Comparison of ENCODE assay signal across 8 cellular contexts in genomic region chr1:228500143-228500736, GRCh38. TPM values are rescaled to one million over a fixed set of nuclear protein-coding genes. Genes with fewer than 3 reads are reported as not detected.
DNase-seq lines count a peak whose midpoint lies in the region; ATAC-seq, FAIRE-seq and TF ChIP-seq lines count a peak whose summit lies in the region.

No MANE protein-coding gene starts in this region.

- H3K4me3 ChIP-seq in IMR-90 (ENCODE audit: insufficient read depth, low read depth, low read length) (no peak overlapping the region), spleen (peak overlapping the region in 5 of 8 donors; percentile 9 to 60 (median 24))

- no peaks in the 10 kb centered on the region for H3K27me3 Mint-ChIP-seq in activated CD4-positive, alpha-beta T cell treated with anti-CD3 and anti-CD28 coated beads, Interleukin-2, amount 10 ng/mL, durations not matched to agents 7 days and 5 days
- no peaks in the 10 kb centered on the region for H3K27me3 Mint-ChIP-seq in activated naive CD8-positive, alpha-beta T cell treated with anti-CD3 and anti-CD28 coated beads for 36 hours

- no peak overlapping the region for H2AK5ac ChIP-seq in IMR-90 (ENCODE audit: low read depth, low read length)

- peak; percentile 31 for DNase-seq in activated CD4-positive, alpha-beta T cell treated with anti-CD3 and anti-CD28 coated beads, Interleukin-2, amount 10 ng/mL, durations not matched to agents 7 days and 5 days
- no peak for DNase-seq in activated CD4-positive, alpha-beta T cell treated with anti-CD3 and anti-CD28 coated beads, Interleukin-2, amount 50 U/mL, for 48 hours
- no peak for DNase-seq in IMR-90
- DNase-seq in activated naive CD8-positive, alpha-beta T cell treated with anti-CD3 and anti-CD28 coated beads for 36 hours: no peak
- peak; percentile 15 for DNase-seq in spleen
- DNase-seq in foreskin melanocyte: no peak
- no peak for DNase-seq in H54 (ENCODE audit: insufficient read length, low spot score)

- H3K27ac Mint-ChIP-seq in activated CD4-positive, alpha-beta T cell treated with anti-CD3 and anti-CD28 coated beads, Interleukin-2, amount 10 ng/mL, durations not matched to agents 7 days and 5 days: peak overlapping the region; percentile 61
- peak overlapping the region; percentile 73 for H3K27ac Mint-ChIP-seq in activated naive CD8-positive, alpha-beta T cell treated with anti-CD3 and anti-CD28 coated beads for 36 hours

- no peak overlapping the region for H3K9ac ChIP-seq in IMR-90 (ENCODE audit: low read depth, low read length)

- no peak overlapping the region for H3K27ac ChIP-seq in IMR-90 (ENCODE audit: insufficient read depth, low read length)
- peak overlapping the region in 5 of 8 donors; percentile 36 to 75 (median 57) for H3K27ac ChIP-seq in spleen

- TF ChIP-seq CTCF in IMR-90 (conservative IDR thresholded peaks at IDR 0.05; ENCODE audit: low read depth, low read length): no peak
- no peak for TF ChIP-seq CTCF in spleen (IDR thresholded peaks at IDR 0.05 in 8 of 11, conservative IDR thresholded peaks at IDR 0.05 in 3 of 11)

- no peak overlapping the region for H2AFZ ChIP-seq in IMR-90 (replicated peaks; ENCODE audit: low read length, poor library complexity)

- H3K27me3 ChIP-seq in IMR-90 (ENCODE audit: control insufficient read depth, insufficient read depth, low read length) (peaks cover 3% of the 10 kb centered on the region; the same call in 1 of the 2 replicates), spleen (replicated peaks in 1 of 7) (no peaks in the 10 kb centered on the region)

- no peak for FAIRE-seq in H54 (lab: Jason Lieb, UNC)

- peaks cover 36% of the 10 kb centered on the region for H3K4me1 Mint-ChIP-seq in activated CD4-positive, alpha-beta T cell treated with anti-CD3 and anti-CD28 coated beads, Interleukin-2, amount 10 ng/mL, durations not matched to agents 7 days and 5 days
- peaks cover 26% of the 10 kb centered on the region for H3K4me1 Mint-ChIP-seq in activated naive CD8-positive, alpha-beta T cell treated with anti-CD3 and anti-CD28 coated beads for 36 hours

- POLR2A ChIA-PET in activated CD4-positive, alpha-beta T cell treated with anti-CD3 and anti-CD28 coated beads, Interleukin-2, amount 10 ng/mL, durations not matched to agents 7 days and 5 days (lab: Charles Lee): no interaction called here
- POLR2A ChIA-PET in IMR-90 (lab: Charles Lee; ENCODE audit: unreplicated experiment): no interaction called here

- H3K36me3 ChIP-seq in IMR-90 (ENCODE audit: control insufficient read depth, insufficient read depth, low read length) (peaks cover 6% of the 10 kb centered on the region), spleen (peaks cover 0 to 28% (median 10%) of the 10 kb centered on the region in 6 donors)

- dilution Hi-C loops in IMR-90 (cut with HindIII; ENCODE audit: low sequenced_read_pairs, unreplicated experiment): no loop called here

- ATAC-seq in IMR-90 (ENCODE audit: low read depth) (peak; percentile 13; the same call in 1 of the 2 replicates), HG03571 (IDR thresholded peaks at IDR 0.05; ENCODE audit: unreplicated experiment) (no peak)

- H3K4ac ChIP-seq in IMR-90 (ENCODE audit: low read depth, low read length): no peak overlapping the region

- no peak overlapping the region for H2AK9ac ChIP-seq in IMR-90 (replicated peaks; ENCODE audit: low read depth, low read length, poor library complexity)

- no peak overlapping the region for H3K23ac ChIP-seq in IMR-90 (ENCODE audit: low read depth, low read length)

- H3K4me3 Mint-ChIP-seq in activated CD4-positive, alpha-beta T cell treated with anti-CD3 and anti-CD28 coated beads, Interleukin-2, amount 10 ng/mL, durations not matched to agents 7 days and 5 days: peak overlapping the region; percentile 56
- peak overlapping the region; percentile 68 for H3K4me3 Mint-ChIP-seq in activated naive CD8-positive, alpha-beta T cell treated with anti-CD3 and anti-CD28 coated beads for 36 hours

- H3K9me3 Mint-ChIP-seq in activated CD4-positive, alpha-beta T cell treated with anti-CD3 and anti-CD28 coated beads, Interleukin-2, amount 10 ng/mL, durations not matched to agents 7 days and 5 days: no peaks in the 10 kb centered on the region
- H3K9me3 Mint-ChIP-seq in activated naive CD8-positive, alpha-beta T cell treated with anti-CD3 and anti-CD28 coated beads for 36 hours: no peaks in the 10 kb centered on the region

- CTCF ChIA-PET in activated CD4-positive, alpha-beta T cell treated with anti-CD3 and anti-CD28 coated beads, Interleukin-2, amount 10 ng/mL, durations not matched to agents 7 days and 5 days (lab: Charles Lee): interaction anchor here (0.6 to 3.1 kb wide), 15 partner anchors 8 to 400 kb away, joined by 3 to 16 read pairs (median 5); partner anchors contain the start of gene RNF187
- CTCF ChIA-PET in IMR-90 (lab: Yijun Ruan, JAX): no interaction called here

- H2BK20ac ChIP-seq in IMR-90 (ENCODE audit: low read depth, low read length): no peak overlapping the region

- H3K9me1 ChIP-seq in IMR-90 (ENCODE audit: insufficient read depth, low read length): 0 out of 2 replicates have a peak, but pooled peaks cover 5% of the 10 kb centered on the region

- no TSS peak for BruUV-seq in IMR-90 (replicated peaks; lab: Mats Ljungman, UMichigan)

- WGBS in IMR-90 (ENCODE audit: extremely low coverage in 2 of 2, insufficient read length in 1 of 2), 2 experiments: 75% methylated on average over 1 of the region's 8 CpGs; no CpG with 5 or more reads in 1 of the 2 experiments
- 34 to 48% (median 41%) methylated on average over 8 of the region's 8 CpGs for WGBS in spleen, 5 donors

- no peak overlapping the region for H3K18ac ChIP-seq in IMR-90 (ENCODE audit: low read depth, low read length)

- peaks cover 32% of the 10 kb centered on the region for H3K36me3 Mint-ChIP-seq in activated CD4-positive, alpha-beta T cell treated with anti-CD3 and anti-CD28 coated beads, Interleukin-2, amount 10 ng/mL, durations not matched to agents 7 days and 5 days (ENCODE audit: low read depth)
- H3K36me3 Mint-ChIP-seq in activated naive CD8-positive, alpha-beta T cell treated with anti-CD3 and anti-CD28 coated beads for 36 hours: peaks cover 6% of the 10 kb centered on the region

- H3K56ac ChIP-seq in IMR-90 (ENCODE audit: extremely low read depth, insufficient read depth, low read length): no peak overlapping the region

- no peak overlapping the region for H4K91ac ChIP-seq in IMR-90 (ENCODE audit: insufficient read depth, low read depth, low read length)

- no peak overlapping the region for H4K8ac ChIP-seq in IMR-90 (ENCODE audit: low read depth in 2 of 2, low read length in 2 of 2)

- no peaks in the 10 kb centered on the region for H4K20me1 ChIP-seq in IMR-90 (ENCODE audit: insufficient read depth, low read length)

- no peak overlapping the region for H2BK15ac ChIP-seq in IMR-90 (ENCODE audit: low read depth, low read length)

- H3K4me2 ChIP-seq in IMR-90 (ENCODE audit: low read depth, low read length): no peak overlapping the region

- H3K9me3 ChIP-seq in IMR-90 (ENCODE audit: control insufficient read depth, insufficient read depth, low read length): no peaks in the 10 kb centered on the region
- H3K9me3 ChIP-seq in spleen: no peaks in the 10 kb centered on the region

- no peak overlapping the region for H2BK120ac ChIP-seq in IMR-90 (ENCODE audit: low read depth, low read length)

- no peaks in the 10 kb centered on the region; a peak in 1 of 4 replicates for H3K79me1 ChIP-seq in IMR-90 (ENCODE audit: low read depth in 1 of 2, low read length in 2 of 2)

- no peak for TF ChIP-seq POLR2A in IMR-90 (IDR thresholded peaks at IDR 0.05; ENCODE audit: low read depth, low read length)
- no peak for TF ChIP-seq POLR2A in spleen (IDR thresholded peaks at IDR 0.05)
- TF ChIP-seq POLR2A in H54 (IDR thresholded peaks at IDR 0.05; ENCODE audit: low read depth, low read length): no peak

- H2BK5ac ChIP-seq in IMR-90 (ENCODE audit: low read depth, low read length, poor library complexity, severe bottlenecking): no peak overlapping the region

- intact Hi-C loops in IMR-90 (cut with micrococcal nuclease): loop anchor here (5.0 kb wide), 1 partner anchor 368 kb away; no protein-coding TSS in a partner anchor
- intact Hi-C loops in spleen (cut with DNase I; ENCODE audit: low total_unique reads): no loop called here

- H4K5ac ChIP-seq in IMR-90 (ENCODE audit: low read depth, low read length): no peak overlapping the region

- H3K4me1 ChIP-seq in IMR-90 (ENCODE audit: control insufficient read depth, insufficient read depth, low read length): no peaks in the 10 kb centered on the region
- H3K4me1 ChIP-seq in spleen: peaks cover 9 to 25% (median 19%) of the 10 kb centered on the region in 6 donors

- in situ Hi-C loops in IMR-90 (cut with MboI; ENCODE audit: low sequenced_read_pairs): loop anchor here (10.0 kb wide), 1 partner anchor 365 kb away; no protein-coding TSS in a partner anchor

- no peak for TF ChIP-seq RAD21 in IMR-90 (IDR thresholded peaks at IDR 0.05; ENCODE audit: low read length)

- no peak overlapping the region for H3K14ac ChIP-seq in IMR-90 (replicated peaks; ENCODE audit: low read depth, low read length)

TF ChIP-seq in IMR-90, 13 proteins besides CTCF, POLR2A, EP300 and RAD21 (continues in another document):
- TF ChIP-seq MAZ (IDR thresholded peaks at IDR 0.05; ENCODE audit: borderline replicate concordance, low read depth, low read length) (no peak), RCOR1 (IDR thresholded peaks at IDR 0.05; ENCODE audit: insufficient replicate concordance, low read length) (no peak), FOS (IDR thresholded peaks at IDR 0.05; ENCODE audit: low read depth, low read length) (no peak), CEBPB (IDR thresholded peaks at IDR 0.05; ENCODE audit: low read depth, low read length) (no peak), RFX5 (IDR thresholded peaks at IDR 0.05; ENCODE audit: low read depth, low read length) (no peak)
- TF ChIP-seq, protein P1, sequence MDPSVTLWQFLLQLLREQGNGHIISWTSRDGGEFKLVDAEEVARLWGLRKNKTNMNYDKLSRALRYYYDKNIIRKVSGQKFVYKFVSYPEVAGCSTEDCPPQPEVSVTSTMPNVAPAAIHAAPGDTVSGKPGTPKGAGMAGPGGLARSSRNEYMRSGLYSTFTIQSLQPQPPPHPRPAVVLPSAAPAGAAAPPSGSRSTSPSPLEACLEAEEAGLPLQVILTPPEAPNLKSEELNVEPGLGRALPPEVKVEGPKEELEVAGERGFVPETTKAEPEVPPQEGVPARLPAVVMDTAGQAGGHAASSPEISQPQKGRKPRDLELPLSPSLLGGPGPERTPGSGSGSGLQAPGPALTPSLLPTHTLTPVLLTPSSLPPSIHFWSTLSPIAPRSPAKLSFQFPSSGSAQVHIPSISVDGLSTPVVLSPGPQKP (IDR thresholded peaks at IDR 0.05; ENCODE audit: borderline replicate concordance, low read depth, low read length): no peak

RNA-seq across cellular contexts. Expression of gene RNF187, which starts 13.1 kb away (rescaled TPM):
- 100 to 1,000 TPM; 110 to 132 TPM for total RNA-seq in activated CD4-positive, alpha-beta T cell treated with anti-CD3 and anti-CD28 coated beads, Interleukin-2, amount 10 ng/mL, durations not matched to agents 7 days and 5 days
- total RNA-seq in IMR-90 (2012; rRNA removed) (13.6 and 14.0 TPM in 2 replicates), spleen (100 to 1,000 TPM in 2 of 7 donors, 10 to 100 TPM in 5; 38.9 to 118 (median 83.8) TPM)
- polyA plus RNA-seq in IMR-90 (2012; rRNA removed) (55.4 and 60.2 TPM in 2 replicates), spleen (10 to 100 TPM; 21.4 to 44.9 (median 30.7) TPM)
- polyA plus RNA-seq in IMR-90 (2012; cell fraction: cytosol; rRNA removed): 66.0 and 74.1 TPM in 2 replicates
- 23.7 and 33.7 TPM in 2 replicates for polyA plus RNA-seq in IMR-90 (2012; cell fraction: nucleus; rRNA removed; ENCODE audit: low replicate concordance)
- total RNA-seq in activated naive CD8-positive, alpha-beta T cell treated with anti-CD3 and anti-CD28 coated beads for 36 hours: 100 to 1,000 TPM; 119 to 125 TPM

Comparison
In these comparisons a context has a peak if more than half of its experiments do, and no peak if none do; other contexts are left out.
1. DNase-seq: peak in activated CD4-positive, alpha-beta T cell treated with anti-CD3 and anti-CD28 coated beads, Interleukin-2, amount 10 ng/mL, durations not matched to agents 7 days and 5 days (single experiment) and spleen (single experiment); none in activated CD4-positive, alpha-beta T cell treated with anti-CD3 and anti-CD28 coated beads, Interleukin-2, amount 50 U/mL, for 48 hours (0 of 2), IMR-90 (single experiment), activated naive CD8-positive, alpha-beta T cell treated with anti-CD3 and anti-CD28 coated beads for 36 hours (single experiment), foreskin melanocyte (single experiment) and H54 (single experiment).